In the genomic region with DNA sequence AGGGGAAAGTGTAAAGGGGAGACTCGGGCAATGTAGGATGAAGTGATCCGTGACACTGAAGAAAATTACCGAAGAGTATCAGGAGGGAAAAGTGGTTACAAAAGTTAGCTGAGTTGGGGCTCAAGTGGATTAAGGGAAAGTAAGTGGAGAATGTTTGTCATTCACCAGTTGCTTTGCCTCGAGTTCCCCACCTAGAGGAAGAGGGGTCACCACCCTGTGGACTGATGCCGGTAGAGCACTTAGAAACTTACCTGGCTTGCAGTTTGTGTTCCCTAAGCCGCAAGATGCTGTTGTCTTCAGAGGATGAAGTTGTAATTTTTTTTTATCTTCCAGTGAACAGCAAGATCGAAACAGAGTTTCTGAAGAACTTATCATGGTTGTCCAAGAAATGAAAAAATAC, we compare ENCODE assay signal across 9 cellular contexts. TPM values are rescaled to one million over a fixed set of nuclear protein-coding genes. Genes with fewer than 3 reads are reported as not detected.
A peak's percentile ranks its signal among the peaks of the same experiment; 100 is the strongest.
DNase-seq lines count a peak whose midpoint lies in the region; ATAC-seq and TF ChIP-seq lines count a peak whose summit lies in the region.
"Had no signal": no experiment of that assay in that cellular context is flagged by ENCODE, and none has a peak within 500 bp of the region (broad histone marks: within the 10 kb centered on the region; RNA-seq: fewer than 3 reads in every experiment).

No MANE protein-coding gene starts in this region.

- H3K36me3 ChIP-seq in RWPE2 (ENCODE audit: low read depth): peaks cover 56% of the 10 kb centered on the region
- peaks cover 2 to 46% of the 10 kb centered on the region in 2 donors for H3K36me3 ChIP-seq in gastrocnemius medialis

- no peak for TF ChIP-seq POLR2A in gastrocnemius medialis (IDR thresholded peaks at IDR 0.05)

- peaks cover 8% of the 10 kb centered on the region for H3K9me3 Mint-ChIP-seq in glutamatergic neuron (ENCODE audit: unreplicated experiment)

- DNase-seq in DMS79 treated with DMSO at 0.1 percent for 48 hours (lab: John Stamatoyannopoulos, UW) (peak; percentile 22), DMS79 (lab: John Stamatoyannopoulos, UW) (no peak), RWPE2 (ENCODE audit: low spot score) (no peak), glutamatergic neuron (no peak), gastrocnemius medialis (no peak), RPMI8226 (no peak)
- DNase-seq: stimulated activated CD4-positive, alpha-beta T cell treated with anti-CD3 and anti-CD28 coated beads, Interleukin-1b, Interleukin-23, amount 100 ng/mL, for 48 hours had no signal

- H3K4me1 ChIP-seq in RWPE2 (ENCODE audit: insufficient read depth, poor library complexity, severe bottlenecking) (no peaks in the 10 kb centered on the region), gastrocnemius medialis (peaks cover 15 to 26% of the 10 kb centered on the region in 2 donors)

- in situ Hi-C loops in gastrocnemius medialis (cut with MboI; ENCODE audit: low sequenced_read_pairs in 4 of 4): no loop called here

- peaks cover 5% of the 10 kb centered on the region for H3K27me3 Mint-ChIP-seq in glutamatergic neuron (ENCODE audit: unreplicated experiment)

- peaks cover 16% of the 10 kb centered on the region for H3K36me3 Mint-ChIP-seq in glutamatergic neuron (ENCODE audit: unreplicated experiment)

- H3K4me3 ChIP-seq in RWPE2 (ENCODE audit: severe bottlenecking) (peak overlapping the region; percentile 61), gastrocnemius medialis (peak overlapping the region in 3 of 4 donors; percentile 52 to 64 (median 64))

- H3K9me3 ChIP-seq in RWPE2 (ENCODE audit: severe bottlenecking): no peaks in the 10 kb centered on the region
- H3K9me3 ChIP-seq in gastrocnemius medialis: no peaks in the 10 kb centered on the region

- no peak overlapping the region for H3K27ac Mint-ChIP-seq in glutamatergic neuron (ENCODE audit: unreplicated experiment)

- H3K27me3 ChIP-seq in RWPE2 (ENCODE audit: insufficient read depth, poor library complexity, severe bottlenecking) (no peaks in the 10 kb centered on the region), gastrocnemius medialis (no peaks in the 10 kb centered on the region)

- H3K4me1 Mint-ChIP-seq in glutamatergic neuron (ENCODE audit: low read depth, unreplicated experiment): no peaks in the 10 kb centered on the region

- ATAC-seq in RWPE2 (ENCODE audit: low read depth) (no peak), gastrocnemius medialis (no peak), HG03521 (IDR thresholded peaks at IDR 0.05; ENCODE audit: unreplicated experiment) (no peak), GM19397 (IDR thresholded peaks at IDR 0.05; ENCODE audit: unreplicated experiment) (no peak)

- H3K27ac ChIP-seq in RWPE2 (ENCODE audit: poor library complexity, severe bottlenecking) (no peak overlapping the region), gastrocnemius medialis (peak overlapping the region; percentile 90 to 98 (median 94))

- peak overlapping the region; percentile 22 for H3K4me3 Mint-ChIP-seq in glutamatergic neuron (ENCODE audit: unreplicated experiment)

- intact Hi-C loops in gastrocnemius medialis (cut with DNase I; ENCODE audit: low total_unique reads): no loop called here

- TF ChIP-seq CTCF in RWPE2 (IDR thresholded peaks at IDR 0.05; ENCODE audit: poor library complexity, severe bottlenecking) (no peak), glutamatergic neuron (IDR thresholded peaks at IDR 0.05; ENCODE audit: partially characterized antibody, unreplicated experiment) (no peak), gastrocnemius medialis (IDR thresholded peaks at IDR 0.05 in 4 of 5, conservative IDR thresholded peaks at IDR 0.05 in 1 of 5) (no peak)

RNA-seq across cellular contexts. Expression of a gene that starts 1.0 kb away (rescaled TPM):
- total RNA-seq in glutamatergic neuron (ENCODE audit: unreplicated experiment) (3.6 TPM), gastrocnemius medialis (1 to 10 TPM; 3.7 to 7.1 (median 5.5) TPM)

RNA-seq across cellular contexts. Expression of a gene that starts 14.0 kb away (rescaled TPM):
- 21.3 TPM for total RNA-seq in glutamatergic neuron (ENCODE audit: unreplicated experiment)
- total RNA-seq in gastrocnemius medialis: 10 to 100 TPM; 63.7 to 71.2 (median 69.7) TPM
